1 cellular context compared by ENCODE assay signal in genomic region chr1:19644761-19645543, GRCh38.
TF ChIP-seq lines count a peak whose summit lies in the region.

No MANE protein-coding gene starts in this region.

TF ChIP-seq in K562, 482 proteins besides CTCF, POLR2A, EP300 and RAD21:
- TF ChIP-seq ZBTB40 (IDR thresholded peaks at IDR 0.05) (peak; percentile 49), ZBTB40 (CRISPR knock-in tag; IDR thresholded peaks at IDR 0.05) (no peak), ZBTB33 (CRISPR knock-in tag; IDR thresholded peaks at IDR 0.05) (no peak), CTBP1 (IDR thresholded peaks at IDR 0.05; ENCODE audit: borderline replicate concordance) (0 out of 2 replicates have a peak, but pooled peaks have one; percentile 2), ERF (CRISPR knock-in tag; IDR thresholded peaks at IDR 0.05) (no peak), ZBTB1 (CRISPR knock-in tag; IDR thresholded peaks at IDR 0.05; ENCODE audit: borderline replicate concordance, low read depth) (no peak), TCFL5 (CRISPR knock-in tag; conservative IDR thresholded peaks at IDR 0.05) (no peak), PHF20 (IDR thresholded peaks at IDR 0.05; ENCODE audit: partially characterized antibody) (peak; percentile 13), NCOA4 (IDR thresholded peaks at IDR 0.05; ENCODE audit: partially characterized antibody) (no peak), ZBTB11 (CRISPR knock-in tag; IDR thresholded peaks at IDR 0.05) (peak in 1 of 3 experiments; percentile 43; a peak in 1 of 6 replicates), SOX6 (IDR thresholded peaks at IDR 0.05) (no peak), UBTF (IDR thresholded peaks at IDR 0.05; ENCODE audit: borderline replicate concordance in 1 of 2, low read depth in 2 of 2, low read length in 2 of 2) (0 out of 4 replicates have a peak, but pooled peaks of 1 of the 2 experiments have one; percentile 3), GABPA (tag; conservative IDR thresholded peaks at IDR 0.05; ENCODE audit: low read depth) (peak; percentile 55), HDAC1 (IDR thresholded peaks at IDR 0.05) (0 out of 4 replicates have a peak, but pooled peaks of 1 of the 2 experiments have one; percentile 16), NFRKB (IDR thresholded peaks at IDR 0.05; ENCODE audit: low read depth) (no peak), FIP1L1 (IDR thresholded peaks at IDR 0.05; ENCODE audit: low read depth, low read length, poor library complexity, severe bottlenecking) (peak; percentile 16)
